ENCODE assay signal across 24 cellular contexts in genomic region chr19:3512562-3512961, GRCh38. TPM values are rescaled to one million over a fixed set of nuclear protein-coding genes. Genes with fewer than 3 reads are reported as not detected.
"Had no signal": no experiment of that assay in that cellular context is flagged by ENCODE, and none has a peak within 500 bp of the region (broad histone marks: within the 10 kb centered on the region; RNA-seq: fewer than 3 reads in every experiment).

No MANE protein-coding gene starts in this region.

- H3K27me3 Mint-ChIP-seq: activated CD4-positive, alpha-beta T cell treated with anti-CD3 and anti-CD28 coated beads, Interleukin-2, amount 10 ng/mL, durations not matched to agents 24 days and 14 days; activated naive CD8-positive, alpha-beta T cell treated with anti-CD3 and anti-CD28 coated beads, Interleukin-2, amount 10 ng/mL, durations not matched to agents 7 days and 5 days; memory B cell had no signal

- H3K27ac Mint-ChIP-seq: activated CD4-positive, alpha-beta T cell treated with anti-CD3 and anti-CD28 coated beads, Interleukin-2, amount 10 ng/mL, durations not matched to agents 24 days and 14 days; activated naive CD8-positive, alpha-beta T cell treated with anti-CD3 and anti-CD28 coated beads, Interleukin-2, amount 10 ng/mL, durations not matched to agents 7 days and 5 days; activated T-helper 1 cell treated with anti-CD3 and anti-CD28 coated beads, Interleukin-12 subunit alpha, Interleukin-12 subunit beta, Interleukin-2, Interleukin-4 antibody, amounts not matched to agents 30 ng/mL and 10 ng/mL and 1 ng/mL, durations not matched to agents 14 hours and 24 hours and 36 hours; memory B cell; natural killer cell had no signal

- DNase-seq: activated CD4-positive, alpha-beta T cell treated with anti-CD3 and anti-CD28 coated beads, Interleukin-2, amount 10 ng/mL, durations not matched to agents 24 days and 14 days; activated naive CD4-positive, alpha-beta T cell; activated naive CD8-positive, alpha-beta T cell treated with anti-CD3 and anti-CD28 coated beads, Interleukin-2, amount 10 ng/mL, durations not matched to agents 7 days and 5 days; kidney; natural killer cell; occipital lobe; psoas muscle; stimulated activated CD4-positive, alpha-beta T cell treated with anti-CD3 and anti-CD28 coated beads, Interleukin-4, amount 100 ng/mL, for 4 hours; stimulated activated CD8-positive, alpha-beta memory T cell treated with anti-CD3 and anti-CD28 coated beads, Interleukin-4, amount 100 ng/mL, for 48 hours; stimulated activated naive CD8-positive, alpha-beta T cell treated with anti-CD3 and anti-CD28 coated beads, Interleukin-15, Interleukin-2, amounts not matched to agents 100 U/mL and 50 U/mL, for 24 hours; T-helper 1 cell had no signal

- H3K4me3 Mint-ChIP-seq: activated CD4-positive, alpha-beta T cell treated with anti-CD3 and anti-CD28 coated beads, Interleukin-2, amount 10 ng/mL, durations not matched to agents 24 days and 14 days; activated naive CD8-positive, alpha-beta T cell treated with anti-CD3 and anti-CD28 coated beads, Interleukin-2, amount 10 ng/mL, durations not matched to agents 7 days and 5 days; activated T-helper 1 cell treated with anti-CD3 and anti-CD28 coated beads, Interleukin-12 subunit alpha, Interleukin-12 subunit beta, Interleukin-2, Interleukin-4 antibody, amounts not matched to agents 30 ng/mL and 10 ng/mL and 1 ng/mL, durations not matched to agents 14 hours and 24 hours and 36 hours; memory B cell; natural killer cell had no signal

- H3K36me3 Mint-ChIP-seq: natural killer cell had no signal

- ATAC-seq: left lung; natural killer cell; SK-N-SH treated with all-trans-retinoic acid at 6 μM for 48 hours; stimulated activated naive CD8-positive, alpha-beta T cell treated with anti-CD3 and anti-CD28 coated beads, Interleukin-15, Interleukin-2, amounts not matched to agents 100 U/mL and 50 U/mL, for 24 hours had no signal

- H3K9me3 Mint-ChIP-seq: activated CD4-positive, alpha-beta T cell treated with anti-CD3 and anti-CD28 coated beads, Interleukin-2, amount 10 ng/mL, durations not matched to agents 24 days and 14 days; activated naive CD8-positive, alpha-beta T cell treated with anti-CD3 and anti-CD28 coated beads, Interleukin-2, amount 10 ng/mL, durations not matched to agents 7 days and 5 days; activated T-helper 1 cell treated with anti-CD3 and anti-CD28 coated beads, Interleukin-12 subunit alpha, Interleukin-12 subunit beta, Interleukin-2, Interleukin-4 antibody, amounts not matched to agents 30 ng/mL and 10 ng/mL and 1 ng/mL, durations not matched to agents 14 hours and 24 hours and 36 hours; memory B cell; natural killer cell had no signal

RNA-seq across cellular contexts. Expression of gene TEKTIP1, which starts 26.4 kb away (rescaled TPM):
- total RNA-seq: ascending aorta, dermis microvascular lymphatic vessel endothelial cell, gastroesophageal sphincter, occipital lobe, smooth muscle cell had no signal

RNA-seq across cellular contexts. Expression of gene SMIM44, which starts 29.3 kb away (rescaled TPM):
- total RNA-seq: activated CD4-positive, alpha-beta T cell treated with anti-CD3 and anti-CD28 coated beads, Interleukin-2, amount 10 ng/mL, durations not matched to agents 24 days and 14 days; activated naive CD8-positive, alpha-beta T cell treated with anti-CD3 and anti-CD28 coated beads, Interleukin-2, amount 10 ng/mL, durations not matched to agents 7 days and 5 days; activated T-helper 1 cell treated with anti-CD3 and anti-CD28 coated beads, Interleukin-12 subunit alpha, Interleukin-12 subunit beta, Interleukin-2, Interleukin-4 antibody, amounts not matched to agents 30 ng/mL and 10 ng/mL and 1 ng/mL, durations not matched to agents 14 hours and 24 hours and 36 hours; ascending aorta; breast epithelium; chondrocyte; dermis microvascular lymphatic vessel endothelial cell; gastroesophageal sphincter; kidney; left lung; natural killer cell; occipital lobe; psoas muscle; right lobe of liver; smooth muscle cell; testis; ureter had no signal

RNA-seq across cellular contexts. Expression of gene SMIM24, which starts 32.2 kb away (rescaled TPM):
- total RNA-seq: activated CD4-positive, alpha-beta T cell treated with anti-CD3 and anti-CD28 coated beads, Interleukin-2, amount 10 ng/mL, durations not matched to agents 24 days and 14 days; activated T-helper 1 cell treated with anti-CD3 and anti-CD28 coated beads, Interleukin-12 subunit alpha, Interleukin-12 subunit beta, Interleukin-2, Interleukin-4 antibody, amounts not matched to agents 30 ng/mL and 10 ng/mL and 1 ng/mL, durations not matched to agents 14 hours and 24 hours and 36 hours; ascending aorta; chondrocyte; dermis microvascular lymphatic vessel endothelial cell; gastroesophageal sphincter; left lung; occipital lobe; psoas muscle; ureter had no signal
